Comparison of ENCODE assay signal across 27 cellular contexts in the genomic region with DNA sequence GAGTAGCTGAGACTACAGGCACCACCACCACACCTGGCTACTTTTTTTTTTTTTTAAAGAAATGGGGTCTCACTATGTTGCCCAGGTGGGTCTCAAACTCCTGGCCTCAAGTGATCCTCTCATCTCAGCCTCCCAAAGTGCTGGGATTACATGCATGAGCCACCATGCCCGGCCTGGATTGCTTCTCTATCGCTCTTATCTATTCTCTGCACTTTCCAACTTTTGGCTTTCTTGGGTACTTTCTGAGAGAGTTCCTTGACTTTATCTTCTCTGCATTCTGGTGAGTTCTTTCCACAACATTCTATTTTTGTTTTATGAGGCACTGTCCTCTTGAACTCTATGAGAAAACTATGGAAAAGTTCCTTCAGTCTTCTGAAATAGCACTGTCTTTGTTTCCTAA.
"Had no signal": no experiment of that assay in that cellular context is flagged by ENCODE, and none has a peak within 500 bp of the region (broad histone marks: within the 10 kb centered on the region; RNA-seq: fewer than 3 reads in every experiment).

No MANE protein-coding gene starts in this region.

- H3K4me2 ChIP-seq: KMS-11, SK-N-SH had no signal

- H3K27ac ChIP-seq: body of pancreas, KMS-11, Peyer's patch, RWPE1, SJCRH30 had no signal

- H3K27me3 ChIP-seq: ascending aorta, body of pancreas, Peyer's patch, SJCRH30 had no signal

- H3K4me3 ChIP-seq: ascending aorta, body of pancreas, Peyer's patch, SJCRH30 had no signal

- H3K36me3 ChIP-seq: ascending aorta, Peyer's patch, SJCRH30 had no signal

- H3K9me3 ChIP-seq: ascending aorta, body of pancreas, Peyer's patch, SJCRH30, SK-N-SH had no signal

- DNase-seq: activated B cell treated with CpG ODN at 0.5 μM for 24 hours; activated CD4-positive, alpha-beta T cell treated with anti-CD3 and anti-CD28 coated beads for 1 hour; activated CD4-positive, alpha-beta T cell treated with anti-CD3 and anti-CD28 coated beads, Interleukin-2, amount 10 ng/mL, durations not matched to agents 24 days and 14 days; activated CD4-positive, alpha-beta T cell treated with anti-CD3 and anti-CD28 coated beads, Interleukin-2, amount 50 U/mL, for 48 hours; activated CD8-positive, alpha-beta memory T cell treated with anti-CD3 and anti-CD28 coated beads, Interleukin-2, amount 10 ng/mL, durations not matched to agents 7 days and 5 days; activated effector memory CD4-positive, alpha-beta T cell treated with Interleukin-2 at 50 U/mL for 16 hours; activated naive CD4-positive, alpha-beta T cell; activated naive CD8-positive, alpha-beta T cell treated with anti-CD3 and anti-CD28 coated beads, Interleukin-2, amount 50 U/mL, for 24 hours; activated T-cell treated with anti-CD3 and anti-CD28 coated beads, Interleukin-2, amount 50 U/mL, for 24 hours; amniotic stem cell; body of pancreas; central memory CD4-positive, alpha-beta T cell; NCI-H1092; NCI-H1417 treated with DMSO at 0.1 percent for 48 hours; NCI-H2029 treated with DMSO at 0.1 percent for 48 hours; NCI-H345; NCI-H510A; NCI-H526 treated with DMSO at 0.1 percent for 48 hours; NCI-H82; Peyer's patch; Right ventricle myocardium superior; SJCRH30; SK-N-SH; T-helper 1 cell had no signal
